Comparison of ENCODE assay signal across 23 cellular contexts in genomic region chr6:157302761-157303160, GRCh38. TPM values are rescaled to one million over a fixed set of nuclear protein-coding genes. Genes with fewer than 3 reads are reported as not detected.
DNase-seq lines count a peak whose midpoint lies in the region; ATAC-seq and TF ChIP-seq lines count a peak whose summit lies in the region.
"Had no signal": no experiment of that assay in that cellular context is flagged by ENCODE, and none has a peak within 500 bp of the region (broad histone marks: within the 10 kb centered on the region; RNA-seq: fewer than 3 reads in every experiment).

No MANE protein-coding gene starts in this region.

- H3K27me3 ChIP-seq in liver (ENCODE audit: control insufficient read depth in 4 of 4, insufficient read depth in 4 of 4, low read length in 3 of 4): no peaks in the 10 kb centered on the region
- no peaks in the 10 kb centered on the region for H3K27me3 ChIP-seq in thyroid gland
- H3K27me3 ChIP-seq: brain microvascular endothelial cell, stomach, upper lobe of left lung had no signal

- peaks cover 11% of the 10 kb centered on the region for H3K4me1 Mint-ChIP-seq in activated naive CD8-positive, alpha-beta T cell treated with anti-CD3 and anti-CD28 coated beads, Interleukin-2, amount 10 ng/mL, durations not matched to agents 7 days and 5 days
- H3K4me1 Mint-ChIP-seq in activated naive CD8-positive, alpha-beta T cell treated with anti-CD3 and anti-CD28 coated beads, Interleukin-2, amount 50 U/mL, for 24 hours: peaks cover 2% of the 10 kb centered on the region
- H3K4me1 Mint-ChIP-seq in activated T-helper 17 cell treated with anti-CD3 and anti-CD28 coated beads, Interleukin-2, amount 50 U/mL, for 72 hours: peaks cover 6% of the 10 kb centered on the region
- peaks cover 6% of the 10 kb centered on the region for H3K4me1 Mint-ChIP-seq in activated T-helper 2 cell treated with anti-CD3 and anti-CD28 coated beads, Interferon-gamma antibody, Interleukin-2, Interleukin-4, amounts not matched to agents 10 μg/mL and 5 μg/mL and 100 μg/mL, durations not matched to agents 14 hours and 24 hours and 36 hours (ENCODE audit: low read depth)

- WGBS in liver: 54% methylated on average over 4 of the region's 4 CpGs
- WGBS in thyroid gland, 2 donors: 63 to 67% methylated on average over 4 of the region's 4 CpGs

- H3K27ac Mint-ChIP-seq in activated naive CD8-positive, alpha-beta T cell treated with anti-CD3 and anti-CD28 coated beads, Interleukin-2, amount 10 ng/mL, durations not matched to agents 7 days and 5 days: peak overlapping the region; percentile 72
- H3K27ac Mint-ChIP-seq in activated naive CD8-positive, alpha-beta T cell treated with anti-CD3 and anti-CD28 coated beads, Interleukin-2, amount 50 U/mL, for 24 hours: no peak overlapping the region
- H3K27ac Mint-ChIP-seq in activated T-helper 17 cell treated with anti-CD3 and anti-CD28 coated beads, Interleukin-2, amount 50 U/mL, for 72 hours: peak overlapping the region; percentile 3
- no peak overlapping the region for H3K27ac Mint-ChIP-seq in activated T-helper 2 cell treated with anti-CD3 and anti-CD28 coated beads, Interferon-gamma antibody, Interleukin-2, Interleukin-4, amounts not matched to agents 10 μg/mL and 5 μg/mL and 100 μg/mL, durations not matched to agents 14 hours and 24 hours and 36 hours
- H3K27ac Mint-ChIP-seq: endodermal cell; memory B cell; naive thymus-derived CD4-positive, alpha-beta T cell; T-helper 17 cell had no signal

- H3K36me3 ChIP-seq in liver (ENCODE audit: control insufficient read depth in 4 of 4, insufficient read depth in 3 of 4, low read depth in 1 of 4, low read length in 3 of 4) (peaks cover 0 to 4% (median 0%) of the 10 kb centered on the region in 4 donors), thyroid gland (no peaks in the 10 kb centered on the region)
- H3K36me3 ChIP-seq: brain microvascular endothelial cell, upper lobe of left lung, WERI-Rb-1 had no signal

- peak in 1 of 2 donors; percentile 17 for TF ChIP-seq RAD21 in liver (IDR thresholded peaks at IDR 0.05)

- H3K4me3 ChIP-seq in liver (ENCODE audit: low read depth in 1 of 3, low read length in 3 of 3) (no peak overlapping the region), thyroid gland (replicated peaks in 1 of 3) (no peak overlapping the region)
- H3K4me3 ChIP-seq: stomach, upper lobe of left lung had no signal

- H3K9ac ChIP-seq in liver (ENCODE audit: low read depth in 1 of 2, low read length in 2 of 2): no peak overlapping the region
- H3K9ac ChIP-seq: KMS-11 had no signal

- no peaks in the 10 kb centered on the region for H3K27me3 Mint-ChIP-seq in activated naive CD8-positive, alpha-beta T cell treated with anti-CD3 and anti-CD28 coated beads, Interleukin-2, amount 10 ng/mL, durations not matched to agents 7 days and 5 days
- H3K27me3 Mint-ChIP-seq in activated naive CD8-positive, alpha-beta T cell treated with anti-CD3 and anti-CD28 coated beads, Interleukin-2, amount 50 U/mL, for 24 hours: no peaks in the 10 kb centered on the region
- no peaks in the 10 kb centered on the region for H3K27me3 Mint-ChIP-seq in activated T-helper 17 cell treated with anti-CD3 and anti-CD28 coated beads, Interleukin-2, amount 50 U/mL, for 72 hours
- H3K27me3 Mint-ChIP-seq in activated T-helper 2 cell treated with anti-CD3 and anti-CD28 coated beads, Interferon-gamma antibody, Interleukin-2, Interleukin-4, amounts not matched to agents 10 μg/mL and 5 μg/mL and 100 μg/mL, durations not matched to agents 14 hours and 24 hours and 36 hours (ENCODE audit: low read depth): no peaks in the 10 kb centered on the region
- H3K27me3 Mint-ChIP-seq: memory B cell; naive thymus-derived CD4-positive, alpha-beta T cell; T-helper 17 cell had no signal

- POLR2A ChIA-PET in activated naive CD8-positive, alpha-beta T cell treated with anti-CD3 and anti-CD28 coated beads, Interleukin-2, amount 10 ng/mL, durations not matched to agents 7 days and 5 days (lab: Charles Lee): no interaction called here

- peaks cover 2% of the 10 kb centered on the region for H3K36me3 Mint-ChIP-seq in activated naive CD8-positive, alpha-beta T cell treated with anti-CD3 and anti-CD28 coated beads, Interleukin-2, amount 10 ng/mL, durations not matched to agents 7 days and 5 days
- H3K36me3 Mint-ChIP-seq in activated naive CD8-positive, alpha-beta T cell treated with anti-CD3 and anti-CD28 coated beads, Interleukin-2, amount 50 U/mL, for 24 hours (ENCODE audit: low read depth): peaks cover 5% of the 10 kb centered on the region
- peaks cover 5% of the 10 kb centered on the region for H3K36me3 Mint-ChIP-seq in activated T-helper 17 cell treated with anti-CD3 and anti-CD28 coated beads, Interleukin-2, amount 50 U/mL, for 72 hours (ENCODE audit: low read depth)
- no peaks in the 10 kb centered on the region for H3K36me3 Mint-ChIP-seq in activated T-helper 2 cell treated with anti-CD3 and anti-CD28 coated beads, Interferon-gamma antibody, Interleukin-2, Interleukin-4, amounts not matched to agents 10 μg/mL and 5 μg/mL and 100 μg/mL, durations not matched to agents 14 hours and 24 hours and 36 hours (ENCODE audit: low read depth)

- no peak for DNase-seq in activated naive CD8-positive, alpha-beta T cell treated with anti-CD3 and anti-CD28 coated beads, Interleukin-2, amount 10 ng/mL, durations not matched to agents 7 days and 5 days
- no peak for DNase-seq in activated naive CD8-positive, alpha-beta T cell treated with anti-CD3 and anti-CD28 coated beads, Interleukin-2, amount 50 U/mL, for 24 hours
- no peak for DNase-seq in thyroid gland
- DNase-seq in activated T-helper 2 cell treated with anti-CD3 and anti-CD28 coated beads, Interferon-gamma antibody, Interleukin-2, Interleukin-4, amounts not matched to agents 10 μg/mL and 5 μg/mL and 100 μg/mL, durations not matched to agents 14 hours and 24 hours and 36 hours (ENCODE audit: low spot score): no peak
- DNase-seq: activated CD8-positive, alpha-beta memory T cell treated with anti-CD3 and anti-CD28 coated beads, Interleukin-2, amount 50 U/mL, for 48 hours; activated effector memory CD4-positive, alpha-beta T cell treated with anti-CD3 and anti-CD28 coated beads, Interleukin-2, amount 50 U/mL, for 16 hours; brain microvascular endothelial cell; C1 segment of cervical spinal cord; endodermal cell; islet precursor cell; MV-4-11; naive thymus-derived CD4-positive, alpha-beta T cell; NCI-H446 treated with DMSO at 0.1 percent for 48 hours; stomach; T-helper 17 cell; upper lobe of left lung; WERI-Rb-1 had no signal

- intact Hi-C loops in thyroid gland (cut with DNase I): no loop called here
- intact Hi-C loops in activated T-helper 2 cell treated with anti-CD3 and anti-CD28 coated beads, Interferon-gamma antibody, Interleukin-2, Interleukin-4, amounts not matched to agents 10 μg/mL and 5 μg/mL and 100 μg/mL, durations not matched to agents 14 hours and 24 hours and 36 hours (cut with micrococcal nuclease): no loop called here

- TF ChIP-seq POLR2A in thyroid gland (IDR thresholded peaks at IDR 0.05): no peak

- peak; percentile 47 for ATAC-seq in activated naive CD8-positive, alpha-beta T cell treated with anti-CD3 and anti-CD28 coated beads, Interleukin-2, amount 10 ng/mL, durations not matched to agents 7 days and 5 days (ENCODE audit: low read depth)
- no peak for ATAC-seq in activated naive CD8-positive, alpha-beta T cell treated with anti-CD3 and anti-CD28 coated beads, Interleukin-2, amount 50 U/mL, for 24 hours
- no peak for ATAC-seq in activated T-helper 17 cell treated with anti-CD3 and anti-CD28 coated beads, Interleukin-2, amount 50 U/mL, for 72 hours (replicated peaks)
- ATAC-seq in HG02678 (IDR thresholded peaks at IDR 0.05; ENCODE audit: unreplicated experiment) (no peak), GM18870 (IDR thresholded peaks at IDR 0.05; ENCODE audit: unreplicated experiment) (no peak)
- ATAC-seq: naive thymus-derived CD4-positive, alpha-beta T cell; T-helper 17 cell had no signal

- H3K9me3 ChIP-seq in liver (ENCODE audit: control insufficient read depth in 4 of 4, low read length in 3 of 4) (no peaks in the 10 kb centered on the region), thyroid gland (no peaks in the 10 kb centered on the region)
- H3K9me3 ChIP-seq: stomach, upper lobe of left lung had no signal

- TF ChIP-seq CTCF in liver (IDR thresholded peaks at IDR 0.05; ENCODE audit: low read depth, low read length, missing input control) (no peak), thyroid gland (IDR thresholded peaks at IDR 0.05) (no peak)

- H3K27ac ChIP-seq in liver (ENCODE audit: low read depth in 1 of 2, low read length in 2 of 2): no peak overlapping the region
- H3K27ac ChIP-seq in thyroid gland: no peak overlapping the region
- H3K27ac ChIP-seq: brain microvascular endothelial cell, KMS-11, stomach, upper lobe of left lung, WERI-Rb-1 had no signal

- H3K4me1 ChIP-seq in liver (ENCODE audit: control insufficient read depth in 4 of 4, insufficient read depth in 4 of 4, low read length in 3 of 4): peaks cover 10 to 28% (median 21%) of the 10 kb centered on the region in 4 donors
- H3K4me1 ChIP-seq in thyroid gland: peaks cover 0 to 5% of the 10 kb centered on the region in 2 donors

- no peaks in the 10 kb centered on the region for H3K9me3 Mint-ChIP-seq in activated naive CD8-positive, alpha-beta T cell treated with anti-CD3 and anti-CD28 coated beads, Interleukin-2, amount 10 ng/mL, durations not matched to agents 7 days and 5 days
- H3K9me3 Mint-ChIP-seq in activated naive CD8-positive, alpha-beta T cell treated with anti-CD3 and anti-CD28 coated beads, Interleukin-2, amount 50 U/mL, for 24 hours: no peaks in the 10 kb centered on the region
- H3K9me3 Mint-ChIP-seq in activated T-helper 17 cell treated with anti-CD3 and anti-CD28 coated beads, Interleukin-2, amount 50 U/mL, for 72 hours: no peaks in the 10 kb centered on the region
- no peaks in the 10 kb centered on the region for H3K9me3 Mint-ChIP-seq in activated T-helper 2 cell treated with anti-CD3 and anti-CD28 coated beads, Interferon-gamma antibody, Interleukin-2, Interleukin-4, amounts not matched to agents 10 μg/mL and 5 μg/mL and 100 μg/mL, durations not matched to agents 14 hours and 24 hours and 36 hours
- H3K9me3 Mint-ChIP-seq: endodermal cell; memory B cell; naive thymus-derived CD4-positive, alpha-beta T cell had no signal

- no peak overlapping the region for H3K4me3 Mint-ChIP-seq in activated naive CD8-positive, alpha-beta T cell treated with anti-CD3 and anti-CD28 coated beads, Interleukin-2, amount 10 ng/mL, durations not matched to agents 7 days and 5 days
- no peak overlapping the region for H3K4me3 Mint-ChIP-seq in activated naive CD8-positive, alpha-beta T cell treated with anti-CD3 and anti-CD28 coated beads, Interleukin-2, amount 50 U/mL, for 24 hours
- no peak overlapping the region for H3K4me3 Mint-ChIP-seq in activated T-helper 17 cell treated with anti-CD3 and anti-CD28 coated beads, Interleukin-2, amount 50 U/mL, for 72 hours
- no peak overlapping the region for H3K4me3 Mint-ChIP-seq in activated T-helper 2 cell treated with anti-CD3 and anti-CD28 coated beads, Interferon-gamma antibody, Interleukin-2, Interleukin-4, amounts not matched to agents 10 μg/mL and 5 μg/mL and 100 μg/mL, durations not matched to agents 14 hours and 24 hours and 36 hours (ENCODE audit: low read depth)
- H3K4me3 Mint-ChIP-seq: endodermal cell; memory B cell; naive thymus-derived CD4-positive, alpha-beta T cell; T-helper 17 cell had no signal

RNA-seq across cellular contexts. Expression of gene TMEM242, which starts 20.6 kb away (rescaled TPM):
- total RNA-seq in activated naive CD8-positive, alpha-beta T cell treated with anti-CD3 and anti-CD28 coated beads, Interleukin-2, amount 10 ng/mL, durations not matched to agents 7 days and 5 days: 10 to 100 TPM in 1 of 2 experiments, 1 to 10 TPM in 1; 9.2 to 10.1 TPM
- 1 to 10 TPM; 5.1 to 6.2 TPM for total RNA-seq in activated T-helper 17 cell treated with anti-CD3 and anti-CD28 coated beads, Interleukin-2, amount 50 U/mL, for 72 hours
- 1 to 10 TPM; 6.0 to 6.2 TPM for total RNA-seq in liver
- polyA plus RNA-seq in liver: 10 to 100 TPM in 1 of 2 donors, 1 to 10 TPM in 1; 3.7 to 10.2 TPM
- 10 to 100 TPM in 2 of 4 donors, 1 to 10 TPM in 2; 7.0 to 14.0 (median 9.7) TPM for total RNA-seq in thyroid gland
- 11.8 and 11.9 TPM in 2 replicates for total RNA-seq in activated T-helper 2 cell treated with anti-CD3 and anti-CD28 coated beads, Interferon-gamma antibody, Interleukin-2, Interleukin-4, amounts not matched to agents 10 μg/mL and 5 μg/mL and 100 μg/mL, durations not matched to agents 14 hours and 24 hours and 36 hours

Comparison
In these comparisons a context has a peak if more than half of its experiments do, and no peak if none do; other contexts are left out.
1. H3K27ac Mint-ChIP-seq: peak in activated naive CD8-positive, alpha-beta T cell treated with anti-CD3 and anti-CD28 coated beads, Interleukin-2, amount 10 ng/mL, durations not matched to agents 7 days and 5 days (single experiment) and activated T-helper 17 cell treated with anti-CD3 and anti-CD28 coated beads, Interleukin-2, amount 50 U/mL, for 72 hours (single experiment); none in activated naive CD8-positive, alpha-beta T cell treated with anti-CD3 and anti-CD28 coated beads, Interleukin-2, amount 50 U/mL, for 24 hours (single experiment) and activated T-helper 2 cell treated with anti-CD3 and anti-CD28 coated beads, Interferon-gamma antibody, Interleukin-2, Interleukin-4, amounts not matched to agents 10 μg/mL and 5 μg/mL and 100 μg/mL, durations not matched to agents 14 hours and 24 hours and 36 hours (single experiment).